Comparison of ENCODE assay signal across 8 cellular contexts in genomic region chr20:57092112-57092899, GRCh38.
DNase-seq lines count a peak whose midpoint lies in the region; TF ChIP-seq lines count a peak whose summit lies in the region.

No MANE protein-coding gene starts in this region.

- no peak for TF ChIP-seq POLR2A in stomach (IDR thresholded peaks at IDR 0.05)

- H3K27ac ChIP-seq in stomach, result no peak overlapping the region

- H3K27me3 ChIP-seq in stomach, result peaks cover 0 to 67% (median 3%) of the 10 kb centered on the region in 3 donors

- peak; percentile 86 for TF ChIP-seq CTCF in mesothelial cell of epicardium (IDR thresholded peaks at IDR 0.05; ENCODE audit: unreplicated experiment)
- TF ChIP-seq CTCF in stomach (IDR thresholded peaks at IDR 0.05), result peak in 5 of 7 experiments; percentile 48 to 70 (median 52)

- H3K27me3 Mint-ChIP-seq in mesothelial cell of epicardium (ENCODE audit: low read depth), result peaks cover 14% of the 10 kb centered on the region

- no peaks in the 10 kb centered on the region for H3K36me3 ChIP-seq in stomach

- 16 to 35% (median 20%) methylated on average over 11 to 34 of the region's 34 CpGs for WGBS in stomach, 5 donors

- H3K4me1 ChIP-seq in stomach, result peaks cover 0 to 13% (median 5%) of the 10 kb centered on the region in 4 donors

- intact Hi-C loops in stomach (cut with DNase I; ENCODE audit: low total_unique reads), result loop anchor here (5.0 kb wide), 1 partner anchor 255 kb away; no protein-coding TSS in a partner anchor

- H3K4me3 Mint-ChIP-seq in mesothelial cell of epicardium, result no peak overlapping the region

- peaks cover 0 to 6% (median 0%) of the 10 kb centered on the region in 4 donors for H3K9me3 ChIP-seq in stomach

- H3K4me1 Mint-ChIP-seq in mesothelial cell of epicardium, result peaks cover 6% of the 10 kb centered on the region

- TF ChIP-seq EP300 in stomach (IDR thresholded peaks at IDR 0.05), result no peak

- no peak overlapping the region for H3K4me3 ChIP-seq in stomach

- H3K27ac Mint-ChIP-seq in mesothelial cell of epicardium, result no peak overlapping the region

- DNase-seq in COLO829 (ENCODE audit: low spot score), result peak; percentile 66
- peak; percentile 62 for DNase-seq in H4 (ENCODE audit: low spot score)
- DNase-seq in NCI-H345 treated with DMSO at 0.1 percent for 48 hours (lab: John Stamatoyannopoulos, UW; ENCODE audit: unreplicated experiment), result peak; percentile 47
- DNase-seq in activated CD4-positive, alpha-beta T cell treated with anti-CD3 and anti-CD28 coated beads, Interleukin-2, amount 50 U/mL, for 24 hours (ENCODE audit: low read depth in 1 of 2, low spot score in 1 of 2), result peak; percentile 15 to 29
- DNase-seq in effector CD8-positive, alpha-beta T cell (lab: John Stamatoyannopoulos, UW), result peak; percentile 14
- peak; percentile 48 to 80 for DNase-seq in mesothelial cell of epicardium (ENCODE audit: low spot score in 2 of 2, unreplicated experiment in 2 of 2)
- peak; percentile 64 for DNase-seq in stomach
- no peak for DNase-seq in NCI-H226

- H3K36me3 Mint-ChIP-seq in mesothelial cell of epicardium, result no peaks in the 10 kb centered on the region

- no peaks in the 10 kb centered on the region for H3K9me3 Mint-ChIP-seq in mesothelial cell of epicardium
